ENCODE assay signal across 30 cellular contexts in the genomic region with DNA sequence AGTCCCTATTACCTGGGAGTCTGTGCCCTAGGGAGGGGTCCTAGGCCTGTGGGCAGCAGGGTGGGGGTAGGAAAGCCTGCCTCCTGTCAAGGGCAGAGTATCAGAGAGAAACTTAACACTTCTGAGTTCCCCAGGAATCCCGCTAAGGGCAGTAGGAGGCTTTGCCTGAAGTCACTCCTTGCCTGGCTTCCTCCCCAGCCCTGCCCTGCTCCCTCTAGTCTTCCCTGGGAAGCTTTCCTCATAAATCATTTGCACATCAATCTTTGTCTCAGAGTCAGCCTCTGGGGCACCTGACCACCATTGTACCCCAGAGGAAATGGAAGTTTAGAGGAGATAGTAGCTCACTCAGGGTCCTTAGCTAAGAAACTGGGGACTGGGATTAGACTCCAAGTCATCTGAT.
"Had no signal": no experiment of that assay in that cellular context is flagged by ENCODE, and none has a peak within 500 bp of the region (broad histone marks: within the 10 kb centered on the region; RNA-seq: fewer than 3 reads in every experiment).

No MANE protein-coding gene starts in this region.

- H3K27me3 Mint-ChIP-seq: activated CD4-positive, alpha-beta memory T cell treated with anti-CD3 and anti-CD28 coated beads for 36 hours; IgD-negative memory B cell; T-cell had no signal

- FAIRE-seq: TTC549 had no signal

- H3K4me3 Mint-ChIP-seq: activated CD4-positive, alpha-beta memory T cell treated with anti-CD3 and anti-CD28 coated beads for 36 hours; activated CD4-positive, alpha-beta T cell treated with anti-CD3 and anti-CD28 coated beads, Interleukin-2, amount 10 ng/mL, durations not matched to agents 7 days and 5 days; activated naive CD4-positive, alpha-beta T cell treated with anti-CD3 and anti-CD28 coated beads, Interleukin-2, amount 10 ng/mL, durations not matched to agents 7 days and 5 days; activated naive CD8-positive, alpha-beta T cell treated with anti-CD3 and anti-CD28 coated beads, Interleukin-2, amount 10 ng/mL, durations not matched to agents 7 days and 5 days; IgD-negative memory B cell; T-cell had no signal

- ATAC-seq: Panc1, Right ventricle myocardium inferior, T-cell had no signal

- H3K36me3 ChIP-seq: adrenal gland had no signal

- H3K4me3 ChIP-seq: adrenal gland, SK-N-MC had no signal

- H3K27me3 ChIP-seq: adrenal gland had no signal

- H3K27ac Mint-ChIP-seq: activated CD4-positive, alpha-beta memory T cell treated with anti-CD3 and anti-CD28 coated beads for 36 hours; activated CD4-positive, alpha-beta T cell treated with anti-CD3 and anti-CD28 coated beads, Interleukin-2, amount 10 ng/mL, durations not matched to agents 7 days and 5 days; activated naive CD4-positive, alpha-beta T cell treated with anti-CD3 and anti-CD28 coated beads, Interleukin-2, amount 10 ng/mL, durations not matched to agents 7 days and 5 days; activated naive CD8-positive, alpha-beta T cell treated with anti-CD3 and anti-CD28 coated beads, Interleukin-2, amount 10 ng/mL, durations not matched to agents 7 days and 5 days; activated T-helper 2 cell treated with anti-CD3 and anti-CD28 coated beads, Interferon-gamma antibody, Interleukin-2, Interleukin-4, amounts not matched to agents 10 μg/mL and 5 μg/mL and 100 μg/mL, durations not matched to agents 14 hours and 24 hours and 36 hours; IgD-negative memory B cell; T-cell had no signal

- DNase-seq: activated CD4-positive, alpha-beta memory T cell treated with anti-CD3 and anti-CD28 coated beads for 36 hours; activated CD4-positive, alpha-beta T cell treated with anti-CD3 and anti-CD28 coated beads, Interleukin-2, amount 10 ng/mL, durations not matched to agents 7 days and 5 days; activated CD4-positive, CD25-positive, alpha-beta regulatory T cell; activated CD8-positive, alpha-beta memory T cell treated with anti-CD3 and anti-CD28 coated beads for 24 hours; activated gamma-delta T cell treated with Interleukin-2 at 50 U/mL for 16 hours; activated naive CD4-positive, alpha-beta T cell treated with anti-CD3 and anti-CD28 coated beads, Interleukin-2, amount 10 ng/mL, durations not matched to agents 7 days and 5 days; activated naive CD8-positive, alpha-beta T cell treated with anti-CD3 and anti-CD28 coated beads, Interleukin-2, amount 10 ng/mL, durations not matched to agents 7 days and 5 days; activated T-cell treated with anti-CD3 and anti-CD28 coated beads, Interleukin-2, amount 50 U/mL, for 48 hours; adrenal gland; anterior cingulate cortex; cerebellar nuclear complex; KG1; NCI-H1048; NCI-H1694; NCI-H2029; NCI-H345; NCI-H510A; NCI-H526 treated with DMSO at 0.1 percent for 48 hours; NK-92 treated with Interleukin-12 subunit alpha and Interleukin-12 subunit beta, amount 100 ng/mL, for 24 hours; OCI-M1; RPMI8226; T-helper 2 cell; T1000 had no signal

- H3K4me1 ChIP-seq: adrenal gland had no signal

- H3K27ac ChIP-seq: adrenal gland, SK-N-MC had no signal
